Comparison of ENCODE assay signal across 8 cellular contexts in the genomic region with DNA sequence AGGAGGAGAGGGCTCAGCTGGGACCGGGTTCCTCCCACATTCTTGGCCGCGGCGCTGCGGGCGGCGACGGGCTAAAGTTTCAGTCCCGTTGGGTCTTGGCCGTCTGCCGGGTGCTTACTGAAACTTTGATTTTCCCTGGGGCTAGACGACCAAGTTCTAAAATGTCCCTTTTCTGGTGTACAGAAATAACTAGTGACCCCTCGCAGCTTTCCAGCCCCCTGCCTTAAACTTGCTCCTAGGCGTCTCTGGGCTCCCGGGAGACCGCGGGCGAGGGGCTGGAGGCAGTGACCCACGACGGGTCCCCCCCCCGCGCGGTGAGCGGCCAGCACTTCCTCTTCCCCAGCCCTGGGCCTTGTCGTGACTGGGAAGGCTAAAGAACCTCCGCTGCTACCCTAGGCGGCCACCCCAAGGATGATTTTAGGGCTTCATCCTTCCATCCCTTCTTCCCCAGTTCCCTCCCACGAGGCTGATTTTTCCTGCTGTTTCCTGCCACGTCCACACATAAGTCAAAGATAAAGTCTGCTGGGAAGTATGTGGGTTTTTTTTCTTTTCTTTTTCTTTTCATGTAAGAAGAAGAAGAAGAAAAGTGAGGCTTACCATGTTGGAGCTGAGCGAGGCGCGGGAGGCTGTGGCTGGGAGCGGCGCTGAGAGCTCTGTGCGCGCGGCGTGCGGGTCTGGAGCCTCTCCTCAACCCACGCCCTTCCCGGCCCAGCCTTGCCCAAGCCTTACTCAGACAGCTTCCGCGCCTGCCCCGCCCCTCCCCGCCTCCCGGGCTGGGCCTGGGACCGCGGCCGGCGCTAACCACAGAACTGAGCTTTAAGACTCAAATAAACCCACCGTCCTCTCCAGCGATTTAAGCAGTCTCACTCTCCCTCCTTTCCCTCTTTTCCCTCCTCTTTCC. TPM values are rescaled to one million over a fixed set of nuclear protein-coding genes. Genes with fewer than 3 reads are reported as not detected.
A peak's percentile ranks its signal among the peaks of the same experiment; 100 is the strongest.
DNase-seq lines count a peak whose midpoint lies in the region; ATAC-seq, FAIRE-seq and TF ChIP-seq lines count a peak whose summit lies in the region.

A gene (minus strand): TSS at position 689 of the 901 bp plus-strand sequence. CDS start 89 bp downstream, at position 600.

- peak within 1 kb of the TSS; percentile 96 for H3K4me3 Mint-ChIP-seq in T-helper 2 cell treated with Interferon-gamma antibody and Interleukin-4, amounts not matched to agents 5 μg/mL and 100 μg/mL, for 36 hours

- H3K4me3 ChIP-seq in right cardiac atrium (ENCODE audit: low read length) (peak within 1 kb of the TSS; percentile 96), retinal pigment epithelial cell (ENCODE audit: low read length) (peak within 1 kb of the TSS; percentile 90)

- H3K27ac ChIP-seq in right cardiac atrium (ENCODE audit: low read length): peak within 1 kb of the TSS; percentile 86

- H3K4me1 Mint-ChIP-seq in T-helper 2 cell treated with Interferon-gamma antibody and Interleukin-4, amounts not matched to agents 5 μg/mL and 100 μg/mL, for 36 hours (ENCODE audit: low read depth): peaks cover 33% of the 10 kb centered on the region

- H3K27me3 Mint-ChIP-seq in T-helper 2 cell treated with Interferon-gamma antibody and Interleukin-4, amounts not matched to agents 5 μg/mL and 100 μg/mL, for 36 hours (ENCODE audit: low read depth): no peaks in the 10 kb centered on the region

- DNase-seq in ACHN (peak; percentile 90), HuH-7 (ENCODE audit: low spot score) (peak; percentile 69), anterior cingulate cortex (lab: John Stamatoyannopoulos, UW) (peak in 35 of 58 donors; percentile 1 to 45 (median 15)), right cardiac atrium (peak; percentile 96 to 98 (median 97)), retinal pigment epithelial cell (ENCODE audit: low read depth) (peak; percentile 46), D721Med (ENCODE audit: insufficient read length, low spot score) (no peak)
- peak; percentile 85 for DNase-seq in T-helper 2 cell treated with Interferon-gamma antibody and Interleukin-4, amounts not matched to agents 5 μg/mL and 100 μg/mL, for 36 hours (ENCODE audit: low spot score)

- H3K27ac Mint-ChIP-seq in T-helper 2 cell treated with Interferon-gamma antibody and Interleukin-4, amounts not matched to agents 5 μg/mL and 100 μg/mL, for 36 hours: peak within 1 kb of the TSS; percentile 98

- ATAC-seq in right cardiac atrium: peak; percentile 98

- H3K9me3 ChIP-seq in right cardiac atrium (ENCODE audit: control insufficient read depth, low read length): no peaks in the 10 kb centered on the region

- in situ Hi-C loops in ACHN (cut with HindIII; ENCODE audit: low pct_ligation_motif_present, low pct_unique_long_range_greater_than_20kb, low sequenced_read_pairs): no loop called here

- H3K27me3 ChIP-seq in right cardiac atrium (ENCODE audit: control insufficient read depth, insufficient read depth): no peaks in the 10 kb centered on the region

- peaks cover 49% of the 10 kb centered on the region for H3K36me3 Mint-ChIP-seq in T-helper 2 cell treated with Interferon-gamma antibody and Interleukin-4, amounts not matched to agents 5 μg/mL and 100 μg/mL, for 36 hours (ENCODE audit: low read depth)

- no peaks in the 10 kb centered on the region for H3K4me1 ChIP-seq in right cardiac atrium (ENCODE audit: control insufficient read depth, insufficient read depth, low read length)

- WGBS in right cardiac atrium: under 1% methylated on average over 52 of the region's 52 CpGs

- intact Hi-C loops in right cardiac atrium (cut with DNase I): no loop called here

- H3K9me3 Mint-ChIP-seq in T-helper 2 cell treated with Interferon-gamma antibody and Interleukin-4, amounts not matched to agents 5 μg/mL and 100 μg/mL, for 36 hours: no peaks in the 10 kb centered on the region

- TF ChIP-seq CTCF in retinal pigment epithelial cell (conservative IDR thresholded peaks at IDR 0.05; ENCODE audit: low read depth, low read length) (no peak), D721Med (IDR thresholded peaks at IDR 0.05; ENCODE audit: insufficient read depth, missing control alignments) (no peak)

- FAIRE-seq in D721Med (lab: Jason Lieb, UNC): no peak

- peak; percentile 68 for TF ChIP-seq POLR2A in GM19099 (IDR thresholded peaks at IDR 0.05; ENCODE audit: extremely low read depth, insufficient read length, low read depth)

RNA-seq across cellular contexts. Expression of the gene that starts here (rescaled TPM):
- total RNA-seq in right cardiac atrium: 100 to 1,000 TPM in 3 of 4 donors, 10 to 100 TPM in 1; 56.3 to 144 (median 113) TPM
- 227 TPM for polyA plus RNA-seq in right cardiac atrium
